In the genomic region with DNA sequence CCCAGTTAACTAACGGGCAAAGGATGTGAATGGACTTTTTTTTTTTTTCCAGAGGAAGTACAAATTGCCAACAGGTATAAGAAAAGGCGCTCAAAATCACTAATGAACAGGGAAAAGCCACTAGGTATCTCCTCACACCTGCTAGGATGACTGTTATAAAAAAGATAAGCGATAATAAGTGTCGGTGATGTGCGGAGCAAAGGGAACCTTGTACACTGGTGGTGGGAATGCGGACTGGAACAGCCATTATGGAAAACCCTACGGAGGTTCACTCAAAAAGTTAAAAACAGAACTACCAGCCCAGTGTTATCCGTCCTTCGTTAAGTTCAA, we compare ENCODE assay signal across 10 cellular contexts. TPM values are rescaled to one million over a fixed set of nuclear protein-coding genes. Genes with fewer than 3 reads are reported as not detected.
A peak's percentile ranks its signal among the peaks of the same experiment; 100 is the strongest.
DNase-seq lines count a peak whose midpoint lies in the region; ATAC-seq and TF ChIP-seq lines count a peak whose summit lies in the region.
"Had no signal": no experiment of that assay in that cellular context is flagged by ENCODE, and none has a peak within 500 bp of the region (broad histone marks: within the 10 kb centered on the region; RNA-seq: fewer than 3 reads in every experiment).

No MANE protein-coding gene starts in this region.

- no peak for TF ChIP-seq EP300 in SK-N-SH (IDR thresholded peaks at IDR 0.05; ENCODE audit: borderline replicate concordance in 1 of 2, low read depth in 1 of 2, low read length in 1 of 2)

- H3K79me2 ChIP-seq in SK-N-SH (ENCODE audit: insufficient read depth) (peaks cover 37% of the 10 kb centered on the region), mammary epithelial cell (ENCODE audit: insufficient read depth, low read length) (peaks cover 36% of the 10 kb centered on the region)

- H4K20me1 ChIP-seq in SK-N-SH (ENCODE audit: insufficient read depth): no peaks in the 10 kb centered on the region
- no peaks in the 10 kb centered on the region for H4K20me1 ChIP-seq in mammary epithelial cell (ENCODE audit: insufficient read depth, low read length)

- H3K36me3 ChIP-seq in SK-N-SH (replicated peaks in 1 of 2; ENCODE audit: control insufficient read depth in 1 of 2, insufficient read depth in 2 of 2, low read length in 1 of 2) (no peaks in the 10 kb centered on the region), mammary epithelial cell (ENCODE audit: insufficient read depth, low read length) (no peaks in the 10 kb centered on the region), right lobe of liver (no peaks in the 10 kb centered on the region)

- TF ChIP-seq CTCF in SK-N-SH (IDR thresholded peaks at IDR 0.05) (no peak), mammary epithelial cell (conservative IDR thresholded peaks at IDR 0.05 in 1 of 2, IDR thresholded peaks at IDR 0.05 in 1 of 2; ENCODE audit: extremely low read depth in 1 of 2, insufficient read depth in 1 of 2, low read depth in 1 of 2, low read length in 2 of 2) (no peak), right lobe of liver (IDR thresholded peaks at IDR 0.05) (no peak)

- DNase-seq in SK-N-SH (no peak), mammary epithelial cell (no peak), right lobe of liver (no peak), substantia nigra (lab: John Stamatoyannopoulos, UW) (peak in 1 of 49 donors; percentile 36), HEK293T (ENCODE audit: extremely low spot score) (no peak), C1 segment of cervical spinal cord (lab: John Stamatoyannopoulos, UW) (no peak)
- no peak for DNase-seq in activated effector memory CD4-positive, alpha-beta T cell treated with anti-CD3 and anti-CD28 coated beads, Interleukin-2, amount 50 U/mL, for 16 hours
- DNase-seq: stimulated activated naive CD4-positive, alpha-beta T cell had no signal

- WGBS in SK-N-SH (ENCODE audit: low lambda C conversion rate): 96% methylated on average over 9 of the region's 9 CpGs
- 65% methylated on average over 9 of the region's 9 CpGs for WGBS in mammary epithelial cell (ENCODE audit: low coverage, missing lambda C conversion rate)
- WGBS in right lobe of liver (ENCODE audit: insufficient coverage, low coverage, low lambda C conversion rate, missing lambda C conversion rate): 64% methylated on average over 9 of the region's 9 CpGs

- peaks cover 5 to 16% of the 10 kb centered on the region in 2 experiments; a peak in 3 of 4 replicates for H3K4me1 ChIP-seq in SK-N-SH (ENCODE audit: control insufficient read depth in 1 of 2, insufficient read depth in 2 of 2, low read depth in 1 of 2, low read length in 1 of 2)
- peaks cover 24% of the 10 kb centered on the region for H3K4me1 ChIP-seq in mammary epithelial cell (ENCODE audit: insufficient read depth, low read length)
- peaks cover 0 to 24% (median 11%) of the 10 kb centered on the region in 4 donors for H3K4me1 ChIP-seq in right lobe of liver

- peak overlapping the region; percentile 41 to 89; a peak in 3 of 4 replicates for H3K27ac ChIP-seq in SK-N-SH (ENCODE audit: low read depth in 2 of 2, low read length in 1 of 2)
- peak overlapping the region; percentile 60 for H3K27ac ChIP-seq in mammary epithelial cell (ENCODE audit: insufficient read depth, low read depth, low read length)
- H3K27ac ChIP-seq in right lobe of liver: peak overlapping the region; percentile 79 to 89 (median 88)
- H3K27ac ChIP-seq in substantia nigra (ENCODE audit: low read depth, low read length, poor library complexity, severe bottlenecking): peak overlapping the region; percentile 67

- H3F3A ChIP-seq in SK-N-SH (replicated peaks; ENCODE audit: insufficient read depth): peaks cover 14% of the 10 kb centered on the region

- POLR2A ChIA-PET in SK-N-SH (lab: Yijun Ruan, JAX) (no interaction called here), HEK293T (lab: Yijun Ruan, JAX) (no interaction called here)

- H3K4me2 ChIP-seq in SK-N-SH (peak overlapping the region; percentile 67; the same call in 1 of the 2 replicates), mammary epithelial cell (ENCODE audit: insufficient read depth, low read depth, low read length) (peak overlapping the region; percentile 80)

- no peaks in the 10 kb centered on the region for H3K9me2 ChIP-seq in SK-N-SH

- no peak for TF ChIP-seq RAD21 in SK-N-SH (IDR thresholded peaks at IDR 0.05; ENCODE audit: low read length)

- H3K4me3 ChIP-seq in SK-N-SH (ENCODE audit: low read depth in 2 of 2, low read length in 1 of 2) (peak overlapping the region; percentile 81 to 88; a peak in 3 of 4 replicates), mammary epithelial cell (replicated peaks in 1 of 3; ENCODE audit: insufficient read depth in 1 of 3, low read depth in 2 of 3, low read length in 3 of 3) (peak overlapping the region; percentile 44 to 97 (median 91)), right lobe of liver (peak overlapping the region; percentile 39 to 80 (median 49))

- dilution Hi-C loops in mammary epithelial cell (cut with HindIII; ENCODE audit: low sequenced_read_pairs): no loop called here

- ATAC-seq in SK-N-SH treated with all-trans-retinoic acid at 6 μM for 48 hours (no peak), right lobe of liver (no peak)

- in situ Hi-C loops in mammary epithelial cell (cut with MboI; ENCODE audit: low sequenced_read_pairs in 2 of 2): no loop called here

- intact Hi-C loops in mammary epithelial cell (cut with micrococcal nuclease) (loop anchor here (1.0 to 10.0 kb wide), 6 partner anchors 157 to 798 kb away; a partner anchor contains a TSS), right lobe of liver (cut with DNase I) (no loop called here)

- H3K9ac ChIP-seq in SK-N-SH: peak overlapping the region; percentile 61; the same call in 1 of the 2 replicates
- H3K9ac ChIP-seq in mammary epithelial cell (ENCODE audit: insufficient read depth, low read length): peak overlapping the region; percentile 3

- H3K27me3 ChIP-seq in SK-N-SH (ENCODE audit: insufficient read depth): no peaks in the 10 kb centered on the region
- H3K27me3 ChIP-seq in mammary epithelial cell (ENCODE audit: insufficient read depth, low read length): no peaks in the 10 kb centered on the region
- H3K27me3 ChIP-seq in right lobe of liver: no peaks in the 10 kb centered on the region

- TF ChIP-seq POLR2A in right lobe of liver (IDR thresholded peaks at IDR 0.05): no peak

- H3K9me3 ChIP-seq in SK-N-SH (no peaks in the 10 kb centered on the region), mammary epithelial cell (replicated peaks; ENCODE audit: insufficient read depth, low read length) (no peaks in the 10 kb centered on the region), right lobe of liver (no peaks in the 10 kb centered on the region)

- CTCF ChIA-PET in SK-N-SH (lab: Yijun Ruan, JAX) (interaction anchor here (0.6 to 2.6 kb wide), 4 partner anchors 108 to 167 kb away, joined by 3 to 13 read pairs (median 6); no protein-coding TSS in a partner anchor), mammary epithelial cell (lab: Charles Lee; ENCODE audit: low non-redundant PET) (no interaction called here), HEK293T (lab: Yijun Ruan, JAX) (no interaction called here)

- H2AFZ ChIP-seq in SK-N-SH (ENCODE audit: low read depth): peak overlapping the region; percentile 89; the same call in 1 of the 2 replicates
- H2AFZ ChIP-seq in mammary epithelial cell (ENCODE audit: low read depth, low read length): peak overlapping the region; percentile 95

- no TSS peak for BruUV-seq in mammary epithelial cell (replicated peaks; lab: Mats Ljungman, UMichigan)

TF ChIP-seq in SK-N-SH, 30 proteins besides CTCF, POLR2A, EP300 and RAD21 (continues in another document):
- no peak for TF ChIP-seq JUND (IDR thresholded peaks at IDR 0.05)
- no peak for TF ChIP-seq GABPA (IDR thresholded peaks at IDR 0.05; ENCODE audit: low read depth)
- TF ChIP-seq ELF1 (IDR thresholded peaks at IDR 0.05): no peak
- TF ChIP-seq RFX5 (IDR thresholded peaks at IDR 0.05; ENCODE audit: low read length): no peak
- TF ChIP-seq FOXM1 (IDR thresholded peaks at IDR 0.05; ENCODE audit: low read depth): no peak

TF ChIP-seq in SK-N-SH treated with all-trans-retinoic acid at 6 μM for 48 hours, 23 proteins besides CTCF, POLR2A, EP300 and RAD21 (continues in another document):
- TF ChIP-seq, protein P1, sequence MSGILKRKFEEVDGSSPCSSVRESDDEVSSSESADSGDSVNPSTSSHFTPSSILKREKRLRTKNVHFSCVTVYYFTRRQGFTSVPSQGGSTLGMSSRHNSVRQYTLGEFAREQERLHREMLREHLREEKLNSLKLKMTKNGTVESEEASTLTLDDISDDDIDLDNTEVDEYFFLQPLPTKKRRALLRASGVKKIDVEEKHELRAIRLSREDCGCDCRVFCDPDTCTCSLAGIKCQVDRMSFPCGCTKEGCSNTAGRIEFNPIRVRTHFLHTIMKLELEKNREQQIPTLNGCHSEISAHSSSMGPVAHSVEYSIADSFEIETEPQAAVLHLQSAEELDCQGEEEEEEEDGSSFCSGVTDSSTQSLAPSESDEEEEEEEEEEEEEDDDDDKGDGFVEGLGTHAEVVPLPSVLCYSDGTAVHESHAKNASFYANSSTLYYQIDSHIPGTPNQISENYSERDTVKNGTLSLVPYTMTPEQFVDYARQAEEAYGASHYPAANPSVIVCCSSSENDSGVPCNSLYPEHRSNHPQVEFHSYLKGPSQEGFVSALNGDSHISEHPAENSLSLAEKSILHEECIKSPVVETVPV (CRISPR knock-in tag; IDR thresholded peaks at IDR 0.05): no peak

TF ChIP-seq in HEK293T, 16 proteins besides CTCF, POLR2A, EP300 and RAD21 (continues in another document):
- TF ChIP-seq FOXM1 (IDR thresholded peaks at IDR 0.05; ENCODE audit: borderline replicate concordance) (no peak), FOXA1 (IDR thresholded peaks at IDR 0.05) (no peak), ARNT (IDR thresholded peaks at IDR 0.05) (no peak), HDGF (IDR thresholded peaks at IDR 0.05; ENCODE audit: borderline replicate concordance) (no peak), ZNF384 (IDR thresholded peaks at IDR 0.05) (no peak), LEF1 (IDR thresholded peaks at IDR 0.05; ENCODE audit: borderline replicate concordance) (no peak), CTBP1 (IDR thresholded peaks at IDR 0.05; ENCODE audit: borderline replicate concordance) (no peak), SUZ12 (IDR thresholded peaks at IDR 0.05) (no peak)

RNA-seq across cellular contexts. Expression of a gene that starts 0.8 kb away (rescaled TPM):
- polyA plus RNA-seq in SK-N-SH (2012; rRNA removed): 36.9 and 39.6 TPM in 2 replicates
- polyA plus RNA-seq in SK-N-SH (2012; cell fraction: cytosol; rRNA removed): 50.3 and 55.7 TPM in 2 replicates
- polyA plus RNA-seq in SK-N-SH (2012; cell fraction: nucleus; rRNA removed): 12.9 and 19.4 TPM in 2 replicates
- total RNA-seq in mammary epithelial cell: 10 to 100 TPM; 56.5 to 79.9 TPM
- 48.6 TPM for polyA plus RNA-seq in mammary epithelial cell
- polyA minus RNA-seq in mammary epithelial cell: 21.0 TPM
- 10 to 100 TPM; 12.7 to 55.1 (median 29.2) TPM for total RNA-seq in right lobe of liver

RNA-seq across cellular contexts. Expression of a gene that starts 55.9 kb away (rescaled TPM):
- polyA plus RNA-seq in SK-N-SH (2012; rRNA removed): not detected in 2 replicates
- not detected in 2 replicates for polyA plus RNA-seq in SK-N-SH (2012; cell fraction: cytosol; rRNA removed)
- polyA plus RNA-seq in SK-N-SH (2012; cell fraction: nucleus; rRNA removed): not detected in 2 replicates
- total RNA-seq in mammary epithelial cell: not detected
- polyA plus RNA-seq in mammary epithelial cell: not detected
- not detected for polyA minus RNA-seq in mammary epithelial cell
- under 1 TPM in 1 of 6 experiments, not detected in 5; 0.06 TPM for total RNA-seq in right lobe of liver
- total RNA-seq: A673 had no signal
